8 cellular contexts compared by ENCODE assay signal in the genomic region with DNA sequence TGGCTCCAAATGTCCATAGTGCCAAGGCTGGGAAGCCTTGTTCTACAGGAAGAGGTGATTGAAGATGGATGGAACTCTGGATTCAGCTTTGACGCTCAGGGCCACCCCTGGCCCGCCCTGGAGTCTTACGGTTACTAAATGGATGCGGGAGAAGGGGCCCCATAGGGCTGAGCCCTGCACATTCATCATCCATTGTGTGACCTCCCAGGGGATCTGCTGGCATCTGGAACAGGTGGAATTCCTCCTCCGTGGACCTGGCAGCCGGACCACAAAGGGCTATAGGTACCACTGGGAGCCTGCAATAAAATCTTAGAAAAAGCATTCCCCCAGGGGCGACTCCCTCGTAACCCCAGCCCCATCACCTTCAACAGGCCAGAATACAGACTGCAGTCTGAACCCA.
"Had no signal": no experiment of that assay in that cellular context is flagged by ENCODE, and none has a peak within 500 bp of the region (broad histone marks: within the 10 kb centered on the region; RNA-seq: fewer than 3 reads in every experiment).

No MANE protein-coding gene starts in this region.

- H3K27ac Mint-ChIP-seq: activated naive CD4-positive, alpha-beta T cell treated with anti-CD3 and anti-CD28 coated beads for 36 hours had no signal

- ATAC-seq: natural killer cell treated with Interleukin-12 subunit alpha and Interleukin-12 subunit beta and Interleukin-15 and Interleukin-18, amount 100 ng/mL, for 72 hours had no signal

- H3K9me3 Mint-ChIP-seq: activated naive CD4-positive, alpha-beta T cell treated with anti-CD3 and anti-CD28 coated beads for 36 hours; natural killer cell treated with Interleukin-12 subunit alpha and Interleukin-12 subunit beta and Interleukin-15 and Interleukin-18, amount 100 ng/mL, for 72 hours had no signal

- H3K4me1 ChIP-seq: uterus had no signal

- DNase-seq: activated CD4-positive, CD25-positive, alpha-beta regulatory T cell treated with anti-CD3 and anti-CD28 coated beads, Interleukin-2, amount 50 U/mL, for 72 hours; activated naive CD4-positive, alpha-beta T cell treated with anti-CD3 and anti-CD28 coated beads for 36 hours; occipital lobe; stimulated activated CD4-positive, alpha-beta T cell treated with anti-CD3 and anti-CD28 coated beads, Interleukin-1b, Interleukin-23, amount 100 ng/mL, for 48 hours; T-helper 9 cell; uterus had no signal

- H3K4me3 Mint-ChIP-seq: activated naive CD4-positive, alpha-beta T cell treated with anti-CD3 and anti-CD28 coated beads for 36 hours; natural killer cell treated with Interleukin-12 subunit alpha and Interleukin-12 subunit beta and Interleukin-15 and Interleukin-18, amount 100 ng/mL, for 72 hours had no signal

- H3K36me3 ChIP-seq: thyroid gland, uterus had no signal

- H3K27me3 ChIP-seq: thyroid gland, uterus had no signal

- H3K9me3 ChIP-seq: thyroid gland, uterus had no signal

- H3K4me3 ChIP-seq: thyroid gland, uterus had no signal

- H3K27ac ChIP-seq: uterus had no signal
